ENCODE assay signal across 2 cellular contexts in the genomic region with DNA sequence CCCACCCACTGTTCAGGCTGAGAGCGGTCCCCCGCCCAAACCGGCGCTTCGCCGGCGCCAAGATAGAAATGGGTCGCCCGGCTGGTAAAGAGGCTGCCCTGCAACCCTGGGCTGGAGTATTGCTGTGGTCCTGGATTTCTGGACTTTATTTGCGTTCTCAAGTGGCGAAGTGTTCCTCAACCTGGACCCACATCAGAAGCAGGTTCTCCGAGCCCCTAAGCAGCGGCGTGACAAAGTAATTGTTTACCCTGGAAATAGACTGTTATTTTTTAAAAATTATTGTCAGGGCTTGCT.
TF ChIP-seq lines count a peak whose summit lies in the region.

No MANE protein-coding gene starts in this region.

TF ChIP-seq in A549, 52 proteins besides CTCF, POLR2A, EP300 and RAD21 (continued from another document):
- no peak for TF ChIP-seq ZFP36 (IDR thresholded peaks at IDR 0.05; ENCODE audit: borderline replicate concordance, partially characterized antibody)
- no peak for TF ChIP-seq MAZ (IDR thresholded peaks at IDR 0.05; ENCODE audit: borderline replicate concordance, low read depth, low read length)
- peak; percentile 9; the same call in 1 of the 2 replicates for TF ChIP-seq PHF8 (IDR thresholded peaks at IDR 0.05; ENCODE audit: borderline replicate concordance, low read depth)
- TF ChIP-seq, protein P1, sequence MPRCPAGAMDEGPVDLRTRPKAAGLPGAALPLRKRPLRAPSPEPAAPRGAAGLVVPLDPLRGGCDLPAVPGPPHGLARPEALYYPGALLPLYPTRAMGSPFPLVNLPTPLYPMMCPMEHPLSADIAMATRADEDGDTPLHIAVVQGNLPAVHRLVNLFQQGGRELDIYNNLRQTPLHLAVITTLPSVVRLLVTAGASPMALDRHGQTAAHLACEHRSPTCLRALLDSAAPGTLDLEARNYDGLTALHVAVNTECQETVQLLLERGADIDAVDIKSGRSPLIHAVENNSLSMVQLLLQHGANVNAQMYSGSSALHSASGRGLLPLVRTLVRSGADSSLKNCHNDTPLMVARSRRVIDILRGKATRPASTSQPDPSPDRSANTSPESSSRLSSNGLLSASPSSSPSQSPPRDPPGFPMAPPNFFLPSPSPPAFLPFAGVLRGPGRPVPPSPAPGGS (IDR thresholded peaks at IDR 0.05) = no peak
- TF ChIP-seq, protein P2, sequence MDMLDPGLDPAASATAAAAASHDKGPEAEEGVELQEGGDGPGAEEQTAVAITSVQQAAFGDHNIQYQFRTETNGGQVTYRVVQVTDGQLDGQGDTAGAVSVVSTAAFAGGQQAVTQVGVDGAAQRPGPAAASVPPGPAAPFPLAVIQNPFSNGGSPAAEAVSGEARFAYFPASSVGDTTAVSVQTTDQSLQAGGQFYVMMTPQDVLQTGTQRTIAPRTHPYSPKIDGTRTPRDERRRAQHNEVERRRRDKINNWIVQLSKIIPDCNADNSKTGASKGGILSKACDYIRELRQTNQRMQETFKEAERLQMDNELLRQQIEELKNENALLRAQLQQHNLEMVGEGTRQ (IDR thresholded peaks at IDR 0.05) = no peak
- TF ChIP-seq KDM1A (IDR thresholded peaks at IDR 0.05; ENCODE audit: low read depth) = no peak
- no peak for TF ChIP-seq ZSCAN20 (CRISPR knock-in tag; IDR thresholded peaks at IDR 0.05)

TF ChIP-seq in H1, 55 proteins besides CTCF, POLR2A, EP300 and RAD21 (continued from another document):
- peak; percentile 62; the same call in 1 of the 2 replicates for TF ChIP-seq SP1 (IDR thresholded peaks at IDR 0.05; ENCODE audit: low read depth, low read length)
- TF ChIP-seq SIRT6 (IDR thresholded peaks at IDR 0.05; ENCODE audit: low read length) = no peak
- no peak for TF ChIP-seq HDAC2 (IDR thresholded peaks at IDR 0.05; ENCODE audit: borderline replicate concordance in 1 of 2, low read depth in 2 of 2, low read length in 2 of 2)
- no peak for TF ChIP-seq SP4 (IDR thresholded peaks at IDR 0.05; ENCODE audit: low read length)
